ENCODE assay signal across 1 cellular context in the genomic region with DNA sequence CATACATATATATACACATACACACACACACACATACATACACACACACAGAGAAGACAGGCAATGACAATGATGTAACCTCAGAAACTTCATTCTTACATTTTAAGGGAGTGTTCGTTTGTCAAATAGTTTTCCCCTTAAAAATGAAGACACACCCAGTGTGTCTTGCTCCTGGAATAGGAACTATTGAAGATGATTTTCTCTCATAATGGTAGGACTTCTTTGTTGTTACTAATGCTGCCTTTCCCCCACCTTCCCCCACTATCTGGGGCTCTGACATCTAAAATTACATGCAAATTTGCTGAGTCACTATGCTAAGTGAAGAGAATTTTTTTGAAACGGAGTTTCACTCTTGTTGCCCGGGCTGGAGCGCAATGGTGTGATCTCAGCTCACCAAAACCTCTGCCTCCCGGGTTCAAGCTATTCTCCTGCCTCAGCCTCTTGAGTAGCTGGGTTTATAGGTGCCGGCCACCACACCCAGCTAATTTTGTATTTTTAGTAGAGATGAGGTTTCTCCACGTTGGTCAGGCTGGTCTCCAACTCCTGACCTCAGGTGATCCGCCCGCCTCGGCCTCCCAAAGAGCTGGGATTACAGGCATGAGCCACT.
TF ChIP-seq lines count a peak whose summit lies in the region.
"Not testable (repeated sequence)": the region's sequence is repeated elsewhere in the genome, so short reads cannot be mapped to it uniquely, and the experiment has no call there.

No MANE protein-coding gene starts in this region.

TF ChIP-seq in K562, 482 proteins besides CTCF, POLR2A, EP300 and RAD21 (continued from another document):
- peak; percentile 55 for TF ChIP-seq RBBP5 (IDR thresholded peaks at IDR 0.05; ENCODE audit: borderline replicate concordance, insufficient read depth, low read length, poor library complexity, severe bottlenecking)
- TF ChIP-seq ZNF316 (IDR thresholded peaks at IDR 0.05): peak; percentile 99
- peak; percentile 43; the same call in 1 of the 2 replicates for TF ChIP-seq ZFX (CRISPR knock-in tag; IDR thresholded peaks at IDR 0.05)
- TF ChIP-seq, protein P1, sequence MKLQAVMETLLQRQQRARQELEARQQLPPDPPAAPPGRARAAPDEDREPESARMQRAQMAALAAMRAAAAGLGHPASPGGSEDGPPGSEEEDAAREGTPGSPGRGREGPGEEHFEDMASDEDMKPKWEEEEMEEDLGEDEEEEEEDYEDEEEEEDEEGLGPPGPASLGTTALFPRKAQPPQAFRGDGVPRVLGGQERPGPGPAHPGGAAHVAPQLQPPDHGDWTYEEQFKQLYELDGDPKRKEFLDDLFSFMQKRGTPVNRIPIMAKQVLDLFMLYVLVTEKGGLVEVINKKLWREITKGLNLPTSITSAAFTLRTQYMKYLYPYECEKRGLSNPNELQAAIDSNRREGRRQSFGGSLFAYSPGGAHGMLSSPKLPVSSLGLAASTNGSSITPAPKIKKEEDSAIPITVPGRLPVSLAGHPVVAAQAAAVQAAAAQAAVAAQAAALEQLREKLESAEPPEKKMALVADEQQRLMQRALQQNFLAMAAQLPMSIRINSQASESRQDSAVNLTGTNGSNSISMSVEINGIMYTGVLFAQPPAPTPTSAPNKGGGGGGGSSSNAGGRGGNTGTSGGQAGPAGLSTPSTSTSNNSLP (IDR thresholded peaks at IDR 0.05; ENCODE audit: borderline replicate concordance, low read depth, low read length): 0 out of 2 replicates have a peak, but pooled peaks have one; percentile 45
- TF ChIP-seq, protein P2, sequence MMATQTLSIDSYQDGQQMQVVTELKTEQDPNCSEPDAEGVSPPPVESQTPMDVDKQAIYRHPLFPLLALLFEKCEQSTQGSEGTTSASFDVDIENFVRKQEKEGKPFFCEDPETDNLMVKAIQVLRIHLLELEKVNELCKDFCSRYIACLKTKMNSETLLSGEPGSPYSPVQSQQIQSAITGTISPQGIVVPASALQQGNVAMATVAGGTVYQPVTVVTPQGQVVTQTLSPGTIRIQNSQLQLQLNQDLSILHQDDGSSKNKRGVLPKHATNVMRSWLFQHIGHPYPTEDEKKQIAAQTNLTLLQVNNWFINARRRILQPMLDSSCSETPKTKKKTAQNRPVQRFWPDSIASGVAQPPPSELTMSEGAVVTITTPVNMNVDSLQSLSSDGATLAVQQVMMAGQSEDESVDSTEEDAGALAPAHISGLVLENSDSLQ (IDR thresholded peaks at IDR 0.05): peak; percentile 48
- TF ChIP-seq ARID1B (IDR thresholded peaks at IDR 0.05): peak; percentile 81
- peak; percentile 47 for TF ChIP-seq TEAD4 (IDR thresholded peaks at IDR 0.05; ENCODE audit: low read length)
- TF ChIP-seq TEAD4 (CRISPR knock-in tag; IDR thresholded peaks at IDR 0.05; ENCODE audit: borderline replicate concordance); TOE1 (CRISPR knock-in tag; IDR thresholded peaks at IDR 0.05; ENCODE audit: borderline replicate concordance, low read depth): not testable (repeated sequence)
- TF ChIP-seq, protein P3, sequence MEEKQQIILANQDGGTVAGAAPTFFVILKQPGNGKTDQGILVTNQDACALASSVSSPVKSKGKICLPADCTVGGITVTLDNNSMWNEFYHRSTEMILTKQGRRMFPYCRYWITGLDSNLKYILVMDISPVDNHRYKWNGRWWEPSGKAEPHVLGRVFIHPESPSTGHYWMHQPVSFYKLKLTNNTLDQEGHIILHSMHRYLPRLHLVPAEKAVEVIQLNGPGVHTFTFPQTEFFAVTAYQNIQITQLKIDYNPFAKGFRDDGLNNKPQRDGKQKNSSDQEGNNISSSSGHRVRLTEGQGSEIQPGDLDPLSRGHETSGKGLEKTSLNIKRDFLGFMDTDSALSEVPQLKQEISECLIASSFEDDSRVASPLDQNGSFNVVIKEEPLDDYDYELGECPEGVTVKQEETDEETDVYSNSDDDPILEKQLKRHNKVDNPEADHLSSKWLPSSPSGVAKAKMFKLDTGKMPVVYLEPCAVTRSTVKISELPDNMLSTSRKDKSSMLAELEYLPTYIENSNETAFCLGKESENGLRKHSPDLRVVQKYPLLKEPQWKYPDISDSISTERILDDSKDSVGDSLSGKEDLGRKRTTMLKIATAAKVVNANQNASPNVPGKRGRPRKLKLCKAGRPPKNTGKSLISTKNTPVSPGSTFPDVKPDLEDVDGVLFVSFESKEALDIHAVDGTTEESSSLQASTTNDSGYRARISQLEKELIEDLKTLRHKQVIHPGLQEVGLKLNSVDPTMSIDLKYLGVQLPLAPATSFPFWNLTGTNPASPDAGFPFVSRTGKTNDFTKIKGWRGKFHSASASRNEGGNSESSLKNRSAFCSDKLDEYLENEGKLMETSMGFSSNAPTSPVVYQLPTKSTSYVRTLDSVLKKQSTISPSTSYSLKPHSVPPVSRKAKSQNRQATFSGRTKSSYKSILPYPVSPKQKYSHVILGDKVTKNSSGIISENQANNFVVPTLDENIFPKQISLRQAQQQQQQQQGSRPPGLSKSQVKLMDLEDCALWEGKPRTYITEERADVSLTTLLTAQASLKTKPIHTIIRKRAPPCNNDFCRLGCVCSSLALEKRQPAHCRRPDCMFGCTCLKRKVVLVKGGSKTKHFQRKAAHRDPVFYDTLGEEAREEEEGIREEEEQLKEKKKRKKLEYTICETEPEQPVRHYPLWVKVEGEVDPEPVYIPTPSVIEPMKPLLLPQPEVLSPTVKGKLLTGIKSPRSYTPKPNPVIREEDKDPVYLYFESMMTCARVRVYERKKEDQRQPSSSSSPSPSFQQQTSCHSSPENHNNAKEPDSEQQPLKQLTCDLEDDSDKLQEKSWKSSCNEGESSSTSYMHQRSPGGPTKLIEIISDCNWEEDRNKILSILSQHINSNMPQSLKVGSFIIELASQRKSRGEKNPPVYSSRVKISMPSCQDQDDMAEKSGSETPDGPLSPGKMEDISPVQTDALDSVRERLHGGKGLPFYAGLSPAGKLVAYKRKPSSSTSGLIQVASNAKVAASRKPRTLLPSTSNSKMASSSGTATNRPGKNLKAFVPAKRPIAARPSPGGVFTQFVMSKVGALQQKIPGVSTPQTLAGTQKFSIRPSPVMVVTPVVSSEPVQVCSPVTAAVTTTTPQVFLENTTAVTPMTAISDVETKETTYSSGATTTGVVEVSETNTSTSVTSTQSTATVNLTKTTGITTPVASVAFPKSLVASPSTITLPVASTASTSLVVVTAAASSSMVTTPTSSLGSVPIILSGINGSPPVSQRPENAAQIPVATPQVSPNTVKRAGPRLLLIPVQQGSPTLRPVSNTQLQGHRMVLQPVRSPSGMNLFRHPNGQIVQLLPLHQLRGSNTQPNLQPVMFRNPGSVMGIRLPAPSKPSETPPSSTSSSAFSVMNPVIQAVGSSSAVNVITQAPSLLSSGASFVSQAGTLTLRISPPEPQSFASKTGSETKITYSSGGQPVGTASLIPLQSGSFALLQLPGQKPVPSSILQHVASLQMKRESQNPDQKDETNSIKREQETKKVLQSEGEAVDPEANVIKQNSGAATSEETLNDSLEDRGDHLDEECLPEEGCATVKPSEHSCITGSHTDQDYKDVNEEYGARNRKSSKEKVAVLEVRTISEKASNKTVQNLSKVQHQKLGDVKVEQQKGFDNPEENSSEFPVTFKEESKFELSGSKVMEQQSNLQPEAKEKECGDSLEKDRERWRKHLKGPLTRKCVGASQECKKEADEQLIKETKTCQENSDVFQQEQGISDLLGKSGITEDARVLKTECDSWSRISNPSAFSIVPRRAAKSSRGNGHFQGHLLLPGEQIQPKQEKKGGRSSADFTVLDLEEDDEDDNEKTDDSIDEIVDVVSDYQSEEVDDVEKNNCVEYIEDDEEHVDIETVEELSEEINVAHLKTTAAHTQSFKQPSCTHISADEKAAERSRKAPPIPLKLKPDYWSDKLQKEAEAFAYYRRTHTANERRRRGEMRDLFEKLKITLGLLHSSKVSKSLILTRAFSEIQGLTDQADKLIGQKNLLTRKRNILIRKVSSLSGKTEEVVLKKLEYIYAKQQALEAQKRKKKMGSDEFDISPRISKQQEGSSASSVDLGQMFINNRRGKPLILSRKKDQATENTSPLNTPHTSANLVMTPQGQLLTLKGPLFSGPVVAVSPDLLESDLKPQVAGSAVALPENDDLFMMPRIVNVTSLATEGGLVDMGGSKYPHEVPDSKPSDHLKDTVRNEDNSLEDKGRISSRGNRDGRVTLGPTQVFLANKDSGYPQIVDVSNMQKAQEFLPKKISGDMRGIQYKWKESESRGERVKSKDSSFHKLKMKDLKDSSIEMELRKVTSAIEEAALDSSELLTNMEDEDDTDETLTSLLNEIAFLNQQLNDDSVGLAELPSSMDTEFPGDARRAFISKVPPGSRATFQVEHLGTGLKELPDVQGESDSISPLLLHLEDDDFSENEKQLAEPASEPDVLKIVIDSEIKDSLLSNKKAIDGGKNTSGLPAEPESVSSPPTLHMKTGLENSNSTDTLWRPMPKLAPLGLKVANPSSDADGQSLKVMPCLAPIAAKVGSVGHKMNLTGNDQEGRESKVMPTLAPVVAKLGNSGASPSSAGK (IDR thresholded peaks at IDR 0.05): peak; percentile 30; the same call in 1 of the 2 replicates
- TF ChIP-seq TOE1 (IDR thresholded peaks at IDR 0.05; ENCODE audit: borderline replicate concordance): peak; percentile 29; the same call in 1 of the 2 replicates
- peak; percentile 45 to 49; a peak in 2 of 4 replicates for TF ChIP-seq FOXK2 (conservative IDR thresholded peaks at IDR 0.05 in 1 of 2, IDR thresholded peaks at IDR 0.05 in 1 of 2; ENCODE audit: low read depth in 2 of 2)
- TF ChIP-seq TRIM24 (IDR thresholded peaks at IDR 0.05): peak in 1 of 2 experiments; percentile 72; a peak in 3 of 4 replicates
- TF ChIP-seq SMARCA4 (IDR thresholded peaks at IDR 0.05): peak; percentile 92
- peak; percentile 75 for TF ChIP-seq NFRKB (IDR thresholded peaks at IDR 0.05; ENCODE audit: low read depth)
